Comparison of ENCODE assay signal across 9 cellular contexts in genomic region chr16:85491798-85492616, GRCh38.
DNase-seq lines count a peak whose midpoint lies in the region; ATAC-seq and TF ChIP-seq lines count a peak whose summit lies in the region.
"Had no signal": no experiment of that assay in that cellular context is flagged by ENCODE, and none has a peak within 500 bp of the region (broad histone marks: within the 10 kb centered on the region; RNA-seq: fewer than 3 reads in every experiment).

No MANE protein-coding gene starts in this region.

- H3K4me3 ChIP-seq in HUES64 (ENCODE audit: low read length), result no peak overlapping the region
- H3K4me3 ChIP-seq in mammary epithelial cell (replicated peaks in 1 of 3; ENCODE audit: insufficient read depth in 1 of 3, low read depth in 2 of 3, low read length in 3 of 3), result no peak overlapping the region
- H3K4me3 ChIP-seq in stomach smooth muscle (ENCODE audit: low read length in 2 of 2), result peak overlapping the region in 1 of 2 donors; percentile 40

- H3K4me2 ChIP-seq in mammary epithelial cell (ENCODE audit: insufficient read depth, low read depth, low read length), result peak overlapping the region; percentile 50

- H4K20me1 ChIP-seq in mammary epithelial cell (ENCODE audit: insufficient read depth, low read length), result no peaks in the 10 kb centered on the region

- H2AFZ ChIP-seq in mammary epithelial cell (ENCODE audit: low read depth, low read length), result no peak overlapping the region

- ATAC-seq in left colon, result peak; percentile 64
- ATAC-seq in HG03045 (IDR thresholded peaks at IDR 0.05; ENCODE audit: unreplicated experiment), result no peak

- in situ Hi-C loops in mammary epithelial cell (cut with MboI; ENCODE audit: low sequenced_read_pairs in 2 of 2), result no loop called here

- dilution Hi-C loops in mammary epithelial cell (cut with HindIII; ENCODE audit: low sequenced_read_pairs), result no loop called here

- TF ChIP-seq CTCF in mammary epithelial cell (conservative IDR thresholded peaks at IDR 0.05 in 1 of 2, IDR thresholded peaks at IDR 0.05 in 1 of 2; ENCODE audit: extremely low read depth in 1 of 2, insufficient read depth in 1 of 2, low read depth in 1 of 2, low read length in 2 of 2), result no peak

- CTCF ChIA-PET in mammary epithelial cell (lab: Charles Lee; ENCODE audit: low non-redundant PET), result no interaction called here

- H3K9ac ChIP-seq in HUES64 (ENCODE audit: low read depth, low read length) (peak overlapping the region; percentile 17; the same call in 1 of the 2 replicates), mammary epithelial cell (ENCODE audit: insufficient read depth, low read length) (no peak overlapping the region), stomach smooth muscle (ENCODE audit: low read length in 2 of 2) (peak overlapping the region; percentile 42 to 51)

- no peaks in the 10 kb centered on the region for H3K79me2 ChIP-seq in mammary epithelial cell (ENCODE audit: insufficient read depth, low read length)

- 79% methylated on average over 25 of the region's 25 CpGs for WGBS in HUES64
- WGBS in mammary epithelial cell (ENCODE audit: low coverage, missing lambda C conversion rate), result 40% methylated on average over 10 of the region's 25 CpGs

- H3K4me1 ChIP-seq in HUES64 (ENCODE audit: insufficient read depth, low read length) (peaks cover 9% of the 10 kb centered on the region; the same call in 1 of the 2 replicates), mammary epithelial cell (ENCODE audit: insufficient read depth, low read length) (peaks cover 10% of the 10 kb centered on the region), stomach smooth muscle (ENCODE audit: control insufficient read depth, insufficient read depth, low read length) (peaks cover 22% of the 10 kb centered on the region)

- no peaks in the 10 kb centered on the region for H3K36me3 ChIP-seq in HUES64 (ENCODE audit: insufficient read depth, low read length)
- no peaks in the 10 kb centered on the region for H3K36me3 ChIP-seq in mammary epithelial cell (ENCODE audit: insufficient read depth, low read length)
- no peaks in the 10 kb centered on the region for H3K36me3 ChIP-seq in stomach smooth muscle (ENCODE audit: control insufficient read depth in 2 of 2, insufficient read depth in 2 of 2, low read length in 2 of 2)

- H3K27ac ChIP-seq in HUES64 (ENCODE audit: low read depth, low read length), result no peak overlapping the region; the same call in 1 of the 2 replicates
- no peak overlapping the region for H3K27ac ChIP-seq in mammary epithelial cell (ENCODE audit: insufficient read depth, low read depth, low read length)
- H3K27ac ChIP-seq in stomach smooth muscle (ENCODE audit: low read length), result no peak overlapping the region

- H3K9me3 ChIP-seq in HUES64 (ENCODE audit: insufficient read depth, low read depth, low read length), result no peaks in the 10 kb centered on the region
- H3K9me3 ChIP-seq in mammary epithelial cell (replicated peaks; ENCODE audit: insufficient read depth, low read length), result no peaks in the 10 kb centered on the region
- H3K9me3 ChIP-seq in stomach smooth muscle (ENCODE audit: control insufficient read depth in 2 of 2, low read length in 2 of 2), result no peaks in the 10 kb centered on the region

- DNase-seq in mammary epithelial cell, result no peak
- peak; percentile 52 to 64 for DNase-seq in left colon
- no peak for DNase-seq in stimulated activated CD4-positive, alpha-beta T cell treated with anti-CD3 and anti-CD28 coated beads, Interleukin-4, amount 100 ng/mL, for 1 hour
- DNase-seq in RKO (ENCODE audit: low spot score), result no peak
- DNase-seq in activated CD4-positive, alpha-beta T cell treated with anti-CD3 and anti-CD28 coated beads, Interleukin-2, amount 50 U/mL, for 48 hours, result no peak
- DNase-seq: naive B cell had no signal

- H3K27me3 ChIP-seq in HUES64 (ENCODE audit: insufficient read depth, low read length) (no peaks in the 10 kb centered on the region), mammary epithelial cell (ENCODE audit: insufficient read depth, low read length) (no peaks in the 10 kb centered on the region), stomach smooth muscle (ENCODE audit: control insufficient read depth in 1 of 2, insufficient read depth in 2 of 2, low read length in 2 of 2) (no peaks in the 10 kb centered on the region)

- BruUV-seq in mammary epithelial cell (replicated peaks; lab: Mats Ljungman, UMichigan), result no TSS peak

- intact Hi-C loops in mammary epithelial cell (cut with micrococcal nuclease), result no loop called here
- intact Hi-C loops in left colon (cut with DNase I, micrococcal nuclease), result no loop called here

Comparison
In these comparisons a context has a peak if more than half of its experiments do, and no peak if none do; other contexts are left out.
1. DNase-seq: peak in left colon (2 of 2); none in mammary epithelial cell (single experiment), stimulated activated CD4-positive, alpha-beta T cell treated with anti-CD3 and anti-CD28 coated beads, Interleukin-4, amount 100 ng/mL, for 1 hour (single experiment), RKO (single experiment) and activated CD4-positive, alpha-beta T cell treated with anti-CD3 and anti-CD28 coated beads, Interleukin-2, amount 50 U/mL, for 48 hours (0 of 2).